7 cellular contexts compared by ENCODE assay signal in genomic region chr3:137121704-137122314, GRCh38.
DNase-seq lines count a peak whose midpoint lies in the region; ATAC-seq and TF ChIP-seq lines count a peak whose summit lies in the region.

No MANE protein-coding gene starts in this region.

- H3K4me3 Mint-ChIP-seq in stimulated activated naive B cell treated with anti-CD40 and anti-IgM and Interleukin-4, amounts not matched to agents 10 μg/mL and 1 μg/mL and 100 μg/mL, for 72 hours, result no peak overlapping the region

- no peak for TF ChIP-seq POLR2A in gastroesophageal sphincter (IDR thresholded peaks at IDR 0.05)

- no peaks in the 10 kb centered on the region for H3F3A ChIP-seq in SK-N-SH (replicated peaks; ENCODE audit: insufficient read depth)

- no peak overlapping the region for H3K4me3 ChIP-seq in SK-N-SH (ENCODE audit: low read depth in 2 of 2, low read length in 1 of 2)
- H3K4me3 ChIP-seq in gastroesophageal sphincter, result no peak overlapping the region

- H3K4me1 ChIP-seq in SK-N-SH (ENCODE audit: control insufficient read depth in 1 of 2, insufficient read depth in 2 of 2, low read depth in 1 of 2, low read length in 1 of 2) (no peaks in the 10 kb centered on the region), gastroesophageal sphincter (no peaks in the 10 kb centered on the region)

- H3K9me3 Mint-ChIP-seq in stimulated activated naive B cell treated with anti-CD40 and anti-IgM and Interleukin-4, amounts not matched to agents 10 μg/mL and 1 μg/mL and 100 μg/mL, for 72 hours, result no peaks in the 10 kb centered on the region

- H3K36me3 Mint-ChIP-seq in stimulated activated naive B cell treated with anti-CD40 and anti-IgM and Interleukin-4, amounts not matched to agents 10 μg/mL and 1 μg/mL and 100 μg/mL, for 72 hours, result no peaks in the 10 kb centered on the region

- H3K36me3 ChIP-seq in SK-N-SH (replicated peaks in 1 of 2; ENCODE audit: control insufficient read depth in 1 of 2, insufficient read depth in 2 of 2, low read length in 1 of 2) (no peaks in the 10 kb centered on the region), gastroesophageal sphincter (no peaks in the 10 kb centered on the region)

- peak; percentile 72 for DNase-seq in DMS53 (lab: John Stamatoyannopoulos, UW)
- peak; percentile 21 for DNase-seq in HuH-7 (ENCODE audit: low spot score)
- DNase-seq in SK-N-SH, result peak; percentile 33
- DNase-seq in stimulated activated naive B cell treated with anti-CD40 and anti-IgM and Interleukin-4, amounts not matched to agents 10 μg/mL and 1 μg/mL and 100 μg/mL, for 72 hours, result no peak
- DNase-seq in 8988T, result no peak

- no peak overlapping the region for H3K4me2 ChIP-seq in SK-N-SH

- H2AFZ ChIP-seq in SK-N-SH (ENCODE audit: low read depth), result no peak overlapping the region

- WGBS in SK-N-SH (ENCODE audit: low lambda C conversion rate), result 38% methylated on average over 3 of the region's 3 CpGs
- 47 to 48% methylated on average over 2 to 3 of the region's 3 CpGs for WGBS in gastroesophageal sphincter (ENCODE audit: low coverage in 1 of 2), 2 donors

- H3K9me3 ChIP-seq in SK-N-SH (no peaks in the 10 kb centered on the region), gastroesophageal sphincter (no peaks in the 10 kb centered on the region)

- TF ChIP-seq EP300 in SK-N-SH (IDR thresholded peaks at IDR 0.05; ENCODE audit: borderline replicate concordance in 1 of 2, low read depth in 1 of 2, low read length in 1 of 2) (no peak), gastroesophageal sphincter (IDR thresholded peaks at IDR 0.05) (no peak)

- ATAC-seq in GM19043 (IDR thresholded peaks at IDR 0.05; ENCODE audit: low read depth, unreplicated experiment) (peak; percentile 66), gastroesophageal sphincter (no peak)
- ATAC-seq in stimulated activated naive B cell treated with anti-CD40 and anti-IgM and Interleukin-4, amounts not matched to agents 10 μg/mL and 1 μg/mL and 100 μg/mL, for 72 hours (replicated peaks), result peak; percentile 45 to 56

- POLR2A ChIA-PET in SK-N-SH (lab: Yijun Ruan, JAX), result no interaction called here

- CTCF ChIA-PET in SK-N-SH (lab: Yijun Ruan, JAX), result interaction anchor here (0.6 to 4.9 kb wide), 20 partner anchors 9 to 849 kb away, joined by 3 to 40 read pairs (median 3); no protein-coding TSS in a partner anchor

- peaks cover 22 to 26% of the 10 kb centered on the region in 2 donors for H3K27me3 Mint-ChIP-seq in stimulated activated naive B cell treated with anti-CD40 and anti-IgM and Interleukin-4, amounts not matched to agents 10 μg/mL and 1 μg/mL and 100 μg/mL, for 72 hours

- peak; percentile 57 for TF ChIP-seq CTCF in SK-N-SH (IDR thresholded peaks at IDR 0.05)
- peak in 3 of 4 experiments; percentile 24 to 54 (median 44) for TF ChIP-seq CTCF in gastroesophageal sphincter (IDR thresholded peaks at IDR 0.05)

- H3K27ac ChIP-seq in SK-N-SH (ENCODE audit: low read depth in 2 of 2, low read length in 1 of 2), result no peak overlapping the region
- no peak overlapping the region for H3K27ac ChIP-seq in gastroesophageal sphincter

- no peaks in the 10 kb centered on the region for H4K20me1 ChIP-seq in SK-N-SH (ENCODE audit: insufficient read depth)

- TF ChIP-seq RAD21 in SK-N-SH (IDR thresholded peaks at IDR 0.05; ENCODE audit: low read length), result peak; percentile 71

- no peaks in the 10 kb centered on the region for H3K4me1 Mint-ChIP-seq in stimulated activated naive B cell treated with anti-CD40 and anti-IgM and Interleukin-4, amounts not matched to agents 10 μg/mL and 1 μg/mL and 100 μg/mL, for 72 hours

- no peaks in the 10 kb centered on the region for H3K79me2 ChIP-seq in SK-N-SH (ENCODE audit: insufficient read depth)

- H3K9me2 ChIP-seq in SK-N-SH, result no peaks in the 10 kb centered on the region

- H3K9ac ChIP-seq in SK-N-SH, result no peak overlapping the region

- no peaks in the 10 kb centered on the region for H3K27me3 ChIP-seq in SK-N-SH (ENCODE audit: insufficient read depth)
- peaks cover 7% of the 10 kb centered on the region for H3K27me3 ChIP-seq in gastroesophageal sphincter

- no peak overlapping the region for H3K27ac Mint-ChIP-seq in stimulated activated naive B cell treated with anti-CD40 and anti-IgM and Interleukin-4, amounts not matched to agents 10 μg/mL and 1 μg/mL and 100 μg/mL, for 72 hours

TF ChIP-seq in SK-N-SH, 30 proteins besides CTCF, POLR2A, EP300 and RAD21:
- TF ChIP-seq SMC3 (IDR thresholded peaks at IDR 0.05; ENCODE audit: low read depth, low read length) (peak; percentile 58), FOXJ3 (CRISPR knock-in tag; IDR thresholded peaks at IDR 0.05) (no peak)

Comparison
In these comparisons a context has a peak if more than half of its experiments do, and no peak if none do; other contexts are left out.
1. DNase-seq: peak in DMS53 (single experiment), HuH-7 (single experiment) and SK-N-SH (single experiment); none in stimulated activated naive B cell treated with anti-CD40 and anti-IgM and Interleukin-4, amounts not matched to agents 10 μg/mL and 1 μg/mL and 100 μg/mL, for 72 hours (single experiment) and 8988T (single experiment).